9 cellular contexts compared by ENCODE assay signal in genomic region chr17:39225308-39225973, GRCh38. TPM values are rescaled to one million over a fixed set of nuclear protein-coding genes. Genes with fewer than 3 reads are reported as not detected.
A peak's percentile ranks its signal among the peaks of the same experiment; 100 is the strongest.
DNase-seq lines count a peak whose midpoint lies in the region; ATAC-seq and TF ChIP-seq lines count a peak whose summit lies in the region.
"Had no signal": no experiment of that assay in that cellular context is flagged by ENCODE, and none has a peak within 500 bp of the region (broad histone marks: within the 10 kb centered on the region; RNA-seq: fewer than 3 reads in every experiment).

STAC2 (minus strand) TSS chr17:39225945; CDS start chr17:39225502, 443 bp downstream.

- H3K27ac Mint-ChIP-seq in stimulated activated naive CD8-positive, alpha-beta T cell treated with anti-CD3 and anti-CD28 coated beads, Interleukin-15, amount 100 ng/mL, for 72 hours: peak within 1 kb of the TSS in 1 of 2 donors; percentile 80

- peaks cover 26% of the 10 kb centered on the region for H3K4me1 Mint-ChIP-seq in stimulated activated naive CD8-positive, alpha-beta T cell treated with anti-CD3 and anti-CD28 coated beads, Interleukin-15, amount 100 ng/mL, for 72 hours

- peak within 1 kb of the TSS; percentile 88 to 90 for H3K4me3 Mint-ChIP-seq in stimulated activated naive CD8-positive, alpha-beta T cell treated with anti-CD3 and anti-CD28 coated beads, Interleukin-15, amount 100 ng/mL, for 72 hours

- TF ChIP-seq CTCF in omental fat pad (IDR thresholded peaks at IDR 0.05): no peak

- peak; percentile 47 for ATAC-seq in stimulated activated naive CD8-positive, alpha-beta T cell treated with anti-CD3 and anti-CD28 coated beads, Interleukin-15, amount 100 ng/mL, for 72 hours
- no peak for ATAC-seq in GM18517 (IDR thresholded peaks at IDR 0.05; ENCODE audit: unreplicated experiment)
- no peak for ATAC-seq in omental fat pad (ENCODE audit: low FRiP score)

- H3K27ac ChIP-seq in angular gyrus (ENCODE audit: low read depth, low read length): peak within 1 kb of the TSS; percentile 40

- no peaks in the 10 kb centered on the region for H3K9me3 Mint-ChIP-seq in stimulated activated naive CD8-positive, alpha-beta T cell treated with anti-CD3 and anti-CD28 coated beads, Interleukin-15, amount 100 ng/mL, for 72 hours

- H3K4me3 ChIP-seq in iPS-18c (ENCODE audit: insufficient read depth, low read depth, low read length): peak within 1 kb of the TSS; percentile 59

- H3K9me3 ChIP-seq in iPS-18c (ENCODE audit: control insufficient read depth, insufficient read depth, low read length): no peaks in the 10 kb centered on the region

- peaks cover 61% of the 10 kb centered on the region for H3K27me3 Mint-ChIP-seq in stimulated activated naive CD8-positive, alpha-beta T cell treated with anti-CD3 and anti-CD28 coated beads, Interleukin-15, amount 100 ng/mL, for 72 hours

- DNase-seq in NCI-H82 (lab: John Stamatoyannopoulos, UW) (peak; percentile 43), NCI-H82 treated with DMSO at 0.1 percent for 48 hours (lab: John Stamatoyannopoulos, UW; ENCODE audit: unreplicated experiment) (no peak), NAMALWA (ENCODE audit: low spot score) (no peak), omental fat pad (ENCODE audit: low spot score) (no peak)
- no peak for DNase-seq in stimulated activated naive CD8-positive, alpha-beta T cell treated with anti-CD3 and anti-CD28 coated beads, Interleukin-15, amount 100 ng/mL, for 72 hours
- DNase-seq: NCI-H2029 had no signal

RNA-seq across cellular contexts. Expression of gene STAC2, which starts in this region (rescaled TPM):
- total RNA-seq in omental fat pad: under 1 TPM in 2 of 4 donors, not detected in 2; 0.56 to 0.60 TPM
